ENCODE assay signal across 8 cellular contexts in the genomic region with DNA sequence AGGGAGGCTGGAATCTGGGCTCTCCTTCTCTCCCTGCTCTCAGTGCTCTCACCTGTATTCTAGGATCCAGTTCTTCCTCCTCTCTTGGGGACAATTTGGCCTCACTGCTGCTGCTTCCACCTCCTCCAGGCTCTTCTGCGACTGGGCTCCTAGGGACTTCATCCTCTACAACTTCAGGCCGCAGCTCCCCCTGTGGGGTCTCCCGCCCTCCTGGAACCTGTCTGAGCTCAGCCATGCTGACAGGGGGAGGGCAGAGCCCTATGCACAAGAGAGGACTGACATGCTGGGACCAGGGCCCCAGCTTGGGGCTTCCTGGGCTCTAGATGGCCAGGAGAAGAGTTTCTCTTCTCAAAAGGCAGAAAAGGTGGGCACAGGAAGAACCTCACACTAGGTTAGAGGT. TPM values are rescaled to one million over a fixed set of nuclear protein-coding genes. Genes with fewer than 3 reads are reported as not detected.
A peak's percentile ranks its signal among the peaks of the same experiment; 100 is the strongest.
DNase-seq lines count a peak whose midpoint lies in the region; ATAC-seq and TF ChIP-seq lines count a peak whose summit lies in the region.

No MANE protein-coding gene starts in this region.

- H3K27me3 ChIP-seq in BJ (ENCODE audit: control insufficient read depth, insufficient read depth, low read length) (no peaks in the 10 kb centered on the region), MM.1S (replicated peaks; ENCODE audit: insufficient read depth, low read length) (0 out of 2 replicates have a peak, but pooled peaks cover 4% of the 10 kb centered on the region), duodenal mucosa (ENCODE audit: control insufficient read depth in 1 of 2, insufficient read depth in 2 of 2, low read length in 2 of 2) (no peaks in the 10 kb centered on the region)

- no peaks in the 10 kb centered on the region for H3K36me3 Mint-ChIP-seq in natural killer cell treated with Interleukin-12 subunit alpha and Interleukin-12 subunit beta and Interleukin-15 and Interleukin-18, amount 100 ng/mL, for 72 hours

- H3K4me1 Mint-ChIP-seq in natural killer cell treated with Interleukin-12 subunit alpha and Interleukin-12 subunit beta and Interleukin-15 and Interleukin-18, amount 100 ng/mL, for 72 hours (ENCODE audit: low read depth in 2 of 2) = peaks cover 50 to 55% of the 10 kb centered on the region in 2 donors

- H3K27ac ChIP-seq in MM.1S (ENCODE audit: low read length) (peak overlapping the region; percentile 86; the same call in 1 of the 2 replicates), duodenal mucosa (ENCODE audit: low read depth, low read length) (no peak overlapping the region)

- DNase-seq in BJ (ENCODE audit: low read depth) (no peak), MM.1S (no peak), GM13976 (ENCODE audit: low spot score) (no peak), middle frontal gyrus (ENCODE audit: extremely low spot score, low spot score) (no peak), HuH-7.5 (ENCODE audit: low spot score) (no peak)
- DNase-seq in natural killer cell treated with Interleukin-12 subunit alpha and Interleukin-12 subunit beta and Interleukin-15 and Interleukin-18, amount 100 ng/mL, for 72 hours (ENCODE audit: low spot score) = no peak

- H3K4me3 ChIP-seq in BJ (ENCODE audit: low read depth, low read length) (peak overlapping the region; percentile 69), MM.1S (ENCODE audit: low read length) (peak overlapping the region; percentile 84), duodenal mucosa (ENCODE audit: low read depth in 1 of 2, low read length in 2 of 2) (peak overlapping the region; percentile 74 to 99)

- no peaks in the 10 kb centered on the region for H3K27me3 Mint-ChIP-seq in natural killer cell treated with Interleukin-12 subunit alpha and Interleukin-12 subunit beta and Interleukin-15 and Interleukin-18, amount 100 ng/mL, for 72 hours

- H4K20me1 ChIP-seq in MM.1S (ENCODE audit: insufficient read depth, low read length) = no peaks in the 10 kb centered on the region

- H3K9me3 ChIP-seq in MM.1S (replicated peaks; ENCODE audit: insufficient read depth, low read length) (no peaks in the 10 kb centered on the region), duodenal mucosa (ENCODE audit: control insufficient read depth in 1 of 2, low read length in 2 of 2) (no peaks in the 10 kb centered on the region)

- H3K36me3 ChIP-seq in BJ (ENCODE audit: control insufficient read depth, insufficient read depth, low read length) (peaks cover 3% of the 10 kb centered on the region; the same call in 1 of the 2 replicates), MM.1S (replicated peaks; ENCODE audit: insufficient read depth, low read length) (peaks cover 8% of the 10 kb centered on the region; the same call in 1 of the 2 replicates), duodenal mucosa (ENCODE audit: control insufficient read depth in 1 of 2, insufficient read depth in 2 of 2, low read length in 2 of 2) (peaks cover 8 to 35% of the 10 kb centered on the region in 2 donors)

- TF ChIP-seq CTCF in BJ (IDR thresholded peaks at IDR 0.05; ENCODE audit: insufficient read depth, low read depth, low read length) (no peak), MM.1S (IDR thresholded peaks at IDR 0.05; ENCODE audit: low read length) (no peak), GM13976 (IDR thresholded peaks at IDR 0.05; ENCODE audit: borderline replicate concordance, control extremely low read depth, extremely low read depth, insufficient read depth, missing control alignments) (no peak)

- peak overlapping the region; percentile 88 for H3K4me3 Mint-ChIP-seq in natural killer cell treated with Interleukin-12 subunit alpha and Interleukin-12 subunit beta and Interleukin-15 and Interleukin-18, amount 100 ng/mL, for 72 hours

- H2AFZ ChIP-seq in MM.1S (ENCODE audit: low read length) = no peak overlapping the region

- H3K27ac Mint-ChIP-seq in natural killer cell treated with Interleukin-12 subunit alpha and Interleukin-12 subunit beta and Interleukin-15 and Interleukin-18, amount 100 ng/mL, for 72 hours = peak overlapping the region; percentile 90 to 98

- H3K9me2 ChIP-seq in MM.1S (replicated peaks; ENCODE audit: insufficient read depth, low read length) = no peaks in the 10 kb centered on the region

- CTCF ChIA-PET in BJ (lab: Yijun Ruan, JAX) = interaction anchor here (1.0 to 1.2 kb wide), 3 partner anchors 17 to 54 kb away, joined by 3 to 4 read pairs (median 4); no protein-coding TSS in a partner anchor

- peak overlapping the region; percentile 68 for H3K4me2 ChIP-seq in MM.1S (ENCODE audit: low read depth, low read length)

- H3K9ac ChIP-seq in MM.1S (ENCODE audit: low read length) (peak overlapping the region; percentile 92), duodenal mucosa (ENCODE audit: low read depth in 1 of 2, low read length in 2 of 2) (peak overlapping the region; percentile 74 to 98)

- in situ Hi-C loops in GM13976 (cut with MboI; ENCODE audit: low sequenced_read_pairs, unreplicated experiment) = no loop called here

- ATAC-seq in natural killer cell treated with Interleukin-12 subunit alpha and Interleukin-12 subunit beta and Interleukin-15 and Interleukin-18, amount 100 ng/mL, for 72 hours = no peak
- ATAC-seq in GM18907 (IDR thresholded peaks at IDR 0.05; ENCODE audit: unreplicated experiment) = no peak

- POLR2A ChIA-PET in BJ (lab: Charles Lee) = no interaction called here

- H3F3A ChIP-seq in MM.1S (ENCODE audit: insufficient read depth, low read length) = peaks cover 19% of the 10 kb centered on the region

- H3K9me3 Mint-ChIP-seq in natural killer cell treated with Interleukin-12 subunit alpha and Interleukin-12 subunit beta and Interleukin-15 and Interleukin-18, amount 100 ng/mL, for 72 hours = no peaks in the 10 kb centered on the region

- H3K4me1 ChIP-seq in MM.1S (ENCODE audit: low read length) (peaks cover 49% of the 10 kb centered on the region), duodenal mucosa (ENCODE audit: control insufficient read depth in 1 of 2, insufficient read depth in 2 of 2, low read length in 2 of 2) (peaks cover 41 to 45% of the 10 kb centered on the region in 2 donors)

- peaks cover 56% of the 10 kb centered on the region for H3K79me2 ChIP-seq in MM.1S (ENCODE audit: low read length)

RNA-seq across cellular contexts. Expression of gene SH3BP5L, which starts 1.0 kb away (rescaled TPM):
- polyA plus RNA-seq in BJ (2011; rRNA removed) = 23.2 and 32.5 TPM in 2 replicates
- polyA minus RNA-seq in BJ (2011; rRNA and poly(A)+ RNA removed) = 18.2 and 26.6 TPM in 2 replicates
- total RNA-seq in natural killer cell treated with Interleukin-12 subunit alpha and Interleukin-12 subunit beta and Interleukin-15 and Interleukin-18, amount 100 ng/mL, for 72 hours = 10 to 100 TPM; 18.3 to 23.8 TPM

RNA-seq across cellular contexts. Expression of gene ZNF672, which starts 13.3 kb away (rescaled TPM):
- 13.9 and 17.1 TPM in 2 replicates for polyA plus RNA-seq in BJ (2011; rRNA removed)
- polyA minus RNA-seq in BJ (2011; rRNA and poly(A)+ RNA removed) = 13.2 and 16.0 TPM in 2 replicates
- total RNA-seq in natural killer cell treated with Interleukin-12 subunit alpha and Interleukin-12 subunit beta and Interleukin-15 and Interleukin-18, amount 100 ng/mL, for 72 hours = 10 to 100 TPM; 41.2 to 59.7 TPM

RNA-seq across cellular contexts. Expression of gene ZNF692, which starts 34.2 kb away (rescaled TPM):
- 13.1 and 19.5 TPM in 2 replicates for polyA plus RNA-seq in BJ (2011; rRNA removed)
- polyA minus RNA-seq in BJ (2011; rRNA and poly(A)+ RNA removed) = 3.6 and 5.7 TPM in 2 replicates
- 100 to 1,000 TPM in 1 of 2 donors, 10 to 100 TPM in 1; 40.4 to 142 TPM for total RNA-seq in natural killer cell treated with Interleukin-12 subunit alpha and Interleukin-12 subunit beta and Interleukin-15 and Interleukin-18, amount 100 ng/mL, for 72 hours
